Comparison of ENCODE assay signal across 8 cellular contexts in genomic region chr1:205321959-205322283, GRCh38. TPM values are rescaled to one million over a fixed set of nuclear protein-coding genes. Genes with fewer than 3 reads are reported as not detected.
A peak's percentile ranks its signal among the peaks of the same experiment; 100 is the strongest.
DNase-seq lines count a peak whose midpoint lies in the region; TF ChIP-seq lines count a peak whose summit lies in the region.

No MANE protein-coding gene starts in this region.

- H3K36me3 ChIP-seq in Peyer's patch (no peaks in the 10 kb centered on the region), rectal smooth muscle tissue (ENCODE audit: control insufficient read depth, insufficient read depth, low read length) (no peaks in the 10 kb centered on the region)

- peaks cover 51% of the 10 kb centered on the region for H3K4me1 Mint-ChIP-seq in Calu3 (ENCODE audit: low read depth, unreplicated experiment)

- H3K27me3 ChIP-seq in Peyer's patch (no peaks in the 10 kb centered on the region), rectal smooth muscle tissue (ENCODE audit: control insufficient read depth, insufficient read depth, low read length) (no peaks in the 10 kb centered on the region)

- TF ChIP-seq POLR2A in Peyer's patch (IDR thresholded peaks at IDR 0.05): no peak

- no peak for DNase-seq in Calu3
- DNase-seq in Peyer's patch: no peak
- no peak for DNase-seq in epithelial cell of esophagus (ENCODE audit: low read depth)
- DNase-seq in NCI-H748 treated with DMSO at 0.1 percent for 48 hours (lab: John Stamatoyannopoulos, UW): no peak
- no peak for DNase-seq in head of caudate nucleus
- no peak for DNase-seq in NCI-H1694 treated with DMSO at 0.1 percent for 48 hours (lab: John Stamatoyannopoulos, UW)
- no peak for DNase-seq in activated gamma-delta T cell (lab: John Stamatoyannopoulos, UW)

- H3K4me3 ChIP-seq in Peyer's patch: peak overlapping the region; percentile 60 to 94 (median 88)
- peak overlapping the region; percentile 94 for H3K4me3 ChIP-seq in epithelial cell of esophagus (ENCODE audit: low read length)
- H3K4me3 ChIP-seq in rectal smooth muscle tissue (ENCODE audit: low read length): peak overlapping the region; percentile 90

- H3K4me1 ChIP-seq in Peyer's patch: peaks cover 8 to 42% (median 25%) of the 10 kb centered on the region in 4 donors
- H3K4me1 ChIP-seq in rectal smooth muscle tissue (ENCODE audit: control insufficient read depth, insufficient read depth, low read length): peaks cover 3% of the 10 kb centered on the region

- H3K27me3 Mint-ChIP-seq in Calu3 (ENCODE audit: unreplicated experiment): peaks cover 19% of the 10 kb centered on the region

- H3K9me3 Mint-ChIP-seq in Calu3 (ENCODE audit: low read depth, unreplicated experiment): no peaks in the 10 kb centered on the region

- no peak for TF ChIP-seq CTCF in Calu3 (IDR thresholded peaks at IDR 0.05; ENCODE audit: unreplicated experiment)
- no peak for TF ChIP-seq CTCF in Peyer's patch (IDR thresholded peaks at IDR 0.05)
- TF ChIP-seq CTCF in epithelial cell of esophagus (IDR thresholded peaks at IDR 0.05; ENCODE audit: insufficient read depth, low read depth, low read length, missing control alignments): no peak

- no TSS peak for BruUV-seq in Calu3 (replicated peaks; lab: Mats Ljungman, UMichigan)

- H3K27ac ChIP-seq in Peyer's patch (peak overlapping the region; percentile 86 to 94 (median 90)), rectal smooth muscle tissue (ENCODE audit: low read depth, low read length) (no peak overlapping the region)

- CTCF ChIA-PET in Calu3 (lab: Charles Lee): interaction anchor here (1.3 to 5.9 kb wide), 5 partner anchors 22 to 50 kb away, joined by 6 to 127 read pairs (median 11); no protein-coding TSS in a partner anchor

- H3K36me3 Mint-ChIP-seq in Calu3 (ENCODE audit: insufficient read depth, unreplicated experiment): peaks cover 25% of the 10 kb centered on the region

- H3K27ac Mint-ChIP-seq in Calu3 (ENCODE audit: unreplicated experiment): no peak overlapping the region

- intact Hi-C loops in Calu3 (cut with micrococcal nuclease; ENCODE audit: unreplicated experiment) (loop anchor here (1.0 kb wide), 1 partner anchor 49 kb away; no protein-coding TSS in a partner anchor), head of caudate nucleus (cut with DNase I) (no loop called here)

- no peaks in the 10 kb centered on the region for H3K9me3 ChIP-seq in Peyer's patch

- H3K9ac ChIP-seq in rectal smooth muscle tissue (ENCODE audit: low read length): no peak overlapping the region

- H3K4me3 Mint-ChIP-seq in Calu3 (ENCODE audit: low read depth, unreplicated experiment): peak overlapping the region; percentile 85

RNA-seq across cellular contexts. Expression of gene NUAK2, which starts 0.4 kb away (rescaled TPM):
- total RNA-seq in Calu3 (2022) (2.6 and 3.7 TPM in 2 replicates), Peyer's patch (10 to 100 TPM; 22.0 to 40.0 (median 30.9) TPM)

RNA-seq across cellular contexts. Expression of gene KLHDC8A, which starts 34.8 kb away (rescaled TPM):
- total RNA-seq in Calu3 (2022) (not detected in 2 replicates), Peyer's patch (not detected)
